9 cellular contexts compared by ENCODE assay signal in the genomic region with DNA sequence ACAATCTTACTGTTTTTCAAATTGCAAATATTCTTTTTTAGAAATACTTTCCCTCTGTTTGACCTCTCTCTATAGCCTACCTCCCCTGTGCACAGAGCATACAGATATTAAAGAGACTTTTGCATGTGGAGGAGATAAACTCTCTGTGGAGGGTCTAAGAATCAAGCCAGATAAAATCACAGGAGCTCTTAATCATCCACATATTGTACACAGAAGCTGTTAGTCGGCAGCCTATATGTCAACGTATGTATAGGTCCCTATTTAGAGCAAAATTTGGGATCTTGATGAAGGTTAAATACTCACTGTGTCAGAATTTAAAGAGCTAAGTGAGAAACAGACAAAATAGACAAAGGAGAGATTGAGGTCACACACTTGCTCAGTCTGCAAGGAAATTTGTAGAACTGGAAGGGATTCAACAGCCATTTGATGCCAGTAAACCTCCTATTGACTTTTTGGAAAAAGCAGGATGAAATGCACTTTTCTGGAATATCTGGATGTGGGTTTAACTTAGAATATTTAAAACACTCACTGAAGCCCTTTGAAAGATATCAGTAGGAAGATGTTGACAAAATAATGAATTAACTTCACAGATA. TPM values are rescaled to one million over a fixed set of nuclear protein-coding genes. Genes with fewer than 3 reads are reported as not detected.
DNase-seq lines count a peak whose midpoint lies in the region; ATAC-seq, FAIRE-seq and TF ChIP-seq lines count a peak whose summit lies in the region.
"Had no signal": no experiment of that assay in that cellular context is flagged by ENCODE, and none has a peak within 500 bp of the region (broad histone marks: within the 10 kb centered on the region; RNA-seq: fewer than 3 reads in every experiment).

No MANE protein-coding gene starts in this region.

- CTCF ChIA-PET in endothelial cell of umbilical vein (lab: Charles Lee): interaction anchor here (1.7 to 5.9 kb wide), 3 partner anchors 8 to 470 kb away, joined by 5 to 51 read pairs (median 29); no protein-coding TSS in a partner anchor

- H2AFZ ChIP-seq in DND-41 (ENCODE audit: low read depth, low read length) (no peak overlapping the region), endothelial cell of umbilical vein (ENCODE audit: low read depth, low read length) (no peak overlapping the region)

- TF ChIP-seq CTCF in DND-41 (IDR thresholded peaks at IDR 0.05; ENCODE audit: borderline replicate concordance, extremely low read depth, low read length, poor library complexity, severe bottlenecking) (no peak), Peyer's patch (IDR thresholded peaks at IDR 0.05) (no peak), endothelial cell of umbilical vein (IDR thresholded peaks at IDR 0.05; ENCODE audit: extremely low read depth in 1 of 2, insufficient read depth in 1 of 2, low read depth in 1 of 2, low read length in 2 of 2) (no peak)

- peak overlapping the region; percentile 98 for H3K27ac ChIP-seq in DND-41 (ENCODE audit: low read length)
- H3K27ac ChIP-seq in Peyer's patch: peak overlapping the region in 3 of 4 donors; percentile 97 to 100 (median 99)
- no peak overlapping the region for H3K27ac ChIP-seq in endothelial cell of umbilical vein (ENCODE audit: insufficient read depth, low read depth, low read length)

- no peak for FAIRE-seq in endothelial cell of umbilical vein (lab: Jason Lieb, UNC)
- FAIRE-seq: bronchial epithelial cell had no signal

- H3K4me1 ChIP-seq in DND-41 (ENCODE audit: insufficient read depth, low read length) (peaks cover 43% of the 10 kb centered on the region), Peyer's patch (peaks cover 0 to 32% (median 14%) of the 10 kb centered on the region in 4 donors), endothelial cell of umbilical vein (ENCODE audit: control insufficient read depth, extremely low read depth, insufficient read depth, low read length) (peaks cover 39% of the 10 kb centered on the region)

- H3K4me2 ChIP-seq in DND-41 (ENCODE audit: insufficient read depth, low read length) (peak overlapping the region; percentile 82), endothelial cell of umbilical vein (ENCODE audit: insufficient read depth, low read length) (no peak overlapping the region)

- H3K9me1 ChIP-seq in endothelial cell of umbilical vein (replicated peaks; ENCODE audit: control insufficient read depth, extremely low read depth, insufficient read depth, low read length): no peaks in the 10 kb centered on the region

- BruUV-seq in endothelial cell of umbilical vein (replicated peaks; lab: Mats Ljungman, UMichigan): no TSS peak

- ATAC-seq in DND-41 (ENCODE audit: insufficient read depth, low read depth) (no peak), HG03354 (IDR thresholded peaks at IDR 0.05; ENCODE audit: poor library complexity, severe bottlenecking, unreplicated experiment) (no peak)

- H3K9ac ChIP-seq in DND-41 (ENCODE audit: low read depth, low read length) (peak overlapping the region; percentile 98), endothelial cell of umbilical vein (replicated peaks; ENCODE audit: extremely low read depth, insufficient read depth, low read length) (peak overlapping the region; percentile 11)

- H3K9me3 ChIP-seq in DND-41 (ENCODE audit: insufficient read depth, low read length, severe bottlenecking) (no peaks in the 10 kb centered on the region), Peyer's patch (no peaks in the 10 kb centered on the region), endothelial cell of umbilical vein (replicated peaks; ENCODE audit: control insufficient read depth, insufficient read depth, low read length) (no peaks in the 10 kb centered on the region)

- H3K4me3 ChIP-seq in DND-41 (ENCODE audit: low read depth in 1 of 2, low read length in 2 of 2) (no peak overlapping the region), Peyer's patch (no peak overlapping the region), endothelial cell of umbilical vein (replicated peaks in 1 of 3; ENCODE audit: insufficient read depth in 1 of 3, low read depth in 1 of 3, low read length in 3 of 3) (no peak overlapping the region)

- H4K20me1 ChIP-seq in DND-41 (ENCODE audit: insufficient read depth, low read length): no peaks in the 10 kb centered on the region; the same call in 1 of the 2 replicates
- H4K20me1 ChIP-seq in endothelial cell of umbilical vein (replicated peaks; ENCODE audit: control insufficient read depth, extremely low read depth, insufficient read depth, low read length): no peaks in the 10 kb centered on the region

- no peaks in the 10 kb centered on the region for H3K27me3 ChIP-seq in DND-41 (ENCODE audit: insufficient read depth, low read length, poor library complexity)
- H3K27me3 ChIP-seq in Peyer's patch: no peaks in the 10 kb centered on the region
- no peaks in the 10 kb centered on the region for H3K27me3 ChIP-seq in endothelial cell of umbilical vein (ENCODE audit: control insufficient read depth in 2 of 2, insufficient read depth in 2 of 2, low read length in 2 of 2)

- H3K36me3 ChIP-seq in DND-41 (ENCODE audit: insufficient read depth, low read length) (peaks cover 2% of the 10 kb centered on the region; the same call in 1 of the 2 replicates), Peyer's patch (peaks cover 0 to under 1% (median 0%) of the 10 kb centered on the region in 3 donors), endothelial cell of umbilical vein (ENCODE audit: control insufficient read depth in 2 of 2, extremely low read depth in 1 of 2, insufficient read depth in 2 of 2, low read length in 2 of 2) (no peaks in the 10 kb centered on the region)

- intact Hi-C loops in endothelial cell of umbilical vein (cut with micrococcal nuclease): no loop called here

- H3K79me2 ChIP-seq in DND-41 (ENCODE audit: insufficient read depth, low read length) (peaks cover 8% of the 10 kb centered on the region), endothelial cell of umbilical vein (ENCODE audit: control insufficient read depth, insufficient read depth, low read length) (peaks cover 2% of the 10 kb centered on the region)

- dilution Hi-C loops in endothelial cell of umbilical vein (cut with MboI; ENCODE audit: extremely low pct_ligation_motif_present, low sequenced_read_pairs): loop anchor here (25.0 kb wide), 1 partner anchor 373 kb away; no protein-coding TSS in a partner anchor

- POLR2A ChIA-PET in endothelial cell of umbilical vein (lab: Charles Lee): interaction anchor here (0.7 to 1.0 kb wide), 2 partner anchors 18 to 110 kb away, joined by 4 to 5 read pairs; no protein-coding TSS in a partner anchor

- DNase-seq in DND-41 (no peak), Peyer's patch (no peak), endothelial cell of umbilical vein (ENCODE audit: low read depth, low spot score) (peak; percentile 32), pons (ENCODE audit: low spot score) (peak; percentile 76), GOT3 (lab: John Stamatoyannopoulos, UW) (no peak)
- DNase-seq in NK-92 treated with Interleukin-12 subunit alpha and Interleukin-12 subunit beta, amount 100 ng/mL, for 24 hours (lab: John Stamatoyannopoulos, UW): no peak
- DNase-seq in activated CD4-positive, alpha-beta T cell treated with anti-CD3 and anti-CD28 coated beads for 48 hours: no peak

- TF ChIP-seq POLR2A in Peyer's patch (IDR thresholded peaks at IDR 0.05) (no peak), endothelial cell of umbilical vein (IDR thresholded peaks at IDR 0.05; ENCODE audit: low read depth, low read length) (no peak)

TF ChIP-seq in endothelial cell of umbilical vein, 7 proteins besides CTCF, POLR2A, EP300 and RAD21:
- no peak for TF ChIP-seq POLR2AphosphoS5 (IDR thresholded peaks at IDR 0.05; ENCODE audit: insufficient read depth, low read depth, low read length)
- TF ChIP-seq, protein P1, sequence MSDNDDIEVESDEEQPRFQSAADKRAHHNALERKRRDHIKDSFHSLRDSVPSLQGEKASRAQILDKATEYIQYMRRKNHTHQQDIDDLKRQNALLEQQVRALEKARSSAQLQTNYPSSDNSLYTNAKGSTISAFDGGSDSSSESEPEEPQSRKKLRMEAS (IDR thresholded peaks at IDR 0.05; ENCODE audit: insufficient read depth, insufficient read length): no peak
- TF ChIP-seq GATA2 (IDR thresholded peaks at IDR 0.05; ENCODE audit: insufficient read depth, insufficient read length, low read depth, low read length): no peak
- no peak for TF ChIP-seq MYC (IDR thresholded peaks at IDR 0.05; ENCODE audit: low read depth, low read length)
- TF ChIP-seq EZH2 (IDR thresholded peaks at IDR 0.05; ENCODE audit: borderline replicate concordance, low read depth, low read length, severe bottlenecking): no peak
- TF ChIP-seq FOS (IDR thresholded peaks at IDR 0.05; ENCODE audit: borderline replicate concordance, insufficient read depth, low read length): no peak
- TF ChIP-seq JUN (IDR thresholded peaks at IDR 0.05; ENCODE audit: borderline replicate concordance, insufficient read depth, insufficient read length, low read depth): no peak

RNA-seq across cellular contexts. Expression of a gene that starts 4.1 kb away (rescaled TPM):
- total RNA-seq in Peyer's patch: 10 to 100 TPM; 73.4 to 99.6 (median 86.5) TPM
- total RNA-seq in endothelial cell of umbilical vein: 109 TPM in 2 replicates
- polyA plus RNA-seq in endothelial cell of umbilical vein: 65.4 and 66.6 TPM in 2 replicates
- polyA plus RNA-seq in endothelial cell of umbilical vein (2011; cell fraction: cytosol; rRNA removed): 54.8 and 66.0 TPM in 2 replicates
- 154 and 212 TPM in 2 replicates for polyA plus RNA-seq in endothelial cell of umbilical vein (2011; cell fraction: nucleus; rRNA removed)
- 52.6 and 76.5 TPM in 2 replicates for polyA plus RNA-seq in endothelial cell of umbilical vein (2012)
- polyA minus RNA-seq in endothelial cell of umbilical vein: 57.9 and 61.4 TPM in 2 replicates
- polyA minus RNA-seq in endothelial cell of umbilical vein (2011; cell fraction: cytosol; rRNA and poly(A)+ RNA removed): 65.2 TPM
- polyA minus RNA-seq in endothelial cell of umbilical vein (2011; cell fraction: nucleus; rRNA and poly(A)+ RNA removed): 78.8 and 129 TPM in 2 replicates

Comparison
In these comparisons a context has a peak if more than half of its experiments do, and no peak if none do; other contexts are left out.
1. DNase-seq: peak in endothelial cell of umbilical vein (single experiment) and pons (single experiment); none in DND-41 (single experiment), Peyer's patch (0 of 3), NK-92 treated with Interleukin-12 subunit alpha and Interleukin-12 subunit beta, amount 100 ng/mL, for 24 hours (single experiment), GOT3 (single experiment) and activated CD4-positive, alpha-beta T cell treated with anti-CD3 and anti-CD28 coated beads for 48 hours (single experiment).